ENCODE assay signal across 8 cellular contexts in genomic region chr9:98117984-98118639, GRCh38. TPM values are rescaled to one million over a fixed set of nuclear protein-coding genes. Genes with fewer than 3 reads are reported as not detected.
DNase-seq lines count a peak whose midpoint lies in the region; ATAC-seq, FAIRE-seq and TF ChIP-seq lines count a peak whose summit lies in the region.

No MANE protein-coding gene starts in this region.

- DNase-seq in GM12864 (ENCODE audit: low read depth), result no peak
- DNase-seq in H7, result peak; percentile 67
- peak; percentile 70 for DNase-seq in activated CD4-positive, alpha-beta T cell treated with anti-CD3 and anti-CD28 coated beads for 36 hours
- no peak for DNase-seq in H1 (ENCODE audit: low read depth in 1 of 2, low spot score in 2 of 2)
- no peak for DNase-seq in naive B cell
- DNase-seq in vagina (ENCODE audit: extremely low spot score in 2 of 2), result no peak
- no peak for DNase-seq in A172 (ENCODE audit: low spot score)

- H3K14ac ChIP-seq in H1 (ENCODE audit: insufficient read length), result no peak overlapping the region

- no peaks in the 10 kb centered on the region for H3K9me2 ChIP-seq in Loucy (replicated peaks; ENCODE audit: low read depth, low read length)

- H2BK12ac ChIP-seq in H1 (ENCODE audit: low read depth, low read length), result no peak overlapping the region

- H3K27ac Mint-ChIP-seq in activated CD4-positive, alpha-beta T cell treated with anti-CD3 and anti-CD28 coated beads for 36 hours, result peak overlapping the region; percentile 91
- peak overlapping the region; percentile 52 to 95 (median 92) for H3K27ac Mint-ChIP-seq in naive B cell

- H4K8ac ChIP-seq in H1 (ENCODE audit: extremely low read depth, insufficient read depth, low read length), result no peak overlapping the region

- peak overlapping the region; percentile 91 for H3K4me3 ChIP-seq in GM12864 (ENCODE audit: low read depth, low read length)
- H3K4me3 ChIP-seq in H7 (ENCODE audit: insufficient read depth, low read depth, low read length), result peak overlapping the region; percentile 62
- peak overlapping the region; percentile 74 for H3K4me3 ChIP-seq in Loucy (ENCODE audit: low read length, poor library complexity, severe bottlenecking)
- H3K4me3 ChIP-seq in H1 (ENCODE audit: extremely low read depth in 1 of 4, insufficient read depth in 2 of 4, low read depth in 3 of 4, low read length in 4 of 4), result peak overlapping the region; percentile 40 to 63 (median 54); a peak in 7 of 8 replicates
- H3K4me3 ChIP-seq in vagina, result peak overlapping the region; percentile 56

- TF ChIP-seq RAD21 in H1 (IDR thresholded peaks at IDR 0.05 in 1 of 2, conservative IDR thresholded peaks at IDR 0.05 in 1 of 2; ENCODE audit: low read depth in 2 of 2, low read length in 2 of 2), result peak; percentile 41 to 49; a peak in 3 of 4 replicates

- peak; percentile 69 for TF ChIP-seq CTCF in GM12864 (IDR thresholded peaks at IDR 0.05; ENCODE audit: low read depth, low read length, missing control alignments)
- peak; percentile 58 for TF ChIP-seq CTCF in Loucy (conservative IDR thresholded peaks at IDR 0.05; ENCODE audit: low read length)
- peak; percentile 11 to 44 (median 11); a peak in 3 of 4 replicates for TF ChIP-seq CTCF in H1 (IDR thresholded peaks at IDR 0.05; ENCODE audit: control extremely low read depth in 1 of 3, insufficient read depth in 1 of 3, low read depth in 1 of 3, low read length in 3 of 3)
- peak in 1 of 3 experiments; percentile 6 for TF ChIP-seq CTCF in vagina (IDR thresholded peaks at IDR 0.05)

- no peak overlapping the region for H3K56ac ChIP-seq in H1 (replicated peaks; ENCODE audit: insufficient read length, low read depth, low read length)

- H3K9me3 Mint-ChIP-seq in activated CD4-positive, alpha-beta T cell treated with anti-CD3 and anti-CD28 coated beads for 36 hours (ENCODE audit: low read depth), result no peaks in the 10 kb centered on the region
- H3K9me3 Mint-ChIP-seq in naive B cell, result no peaks in the 10 kb centered on the region

- ATAC-seq in activated CD4-positive, alpha-beta T cell treated with anti-CD3 and anti-CD28 coated beads for 36 hours, result peak; percentile 74
- peak; percentile 67 to 69 for ATAC-seq in naive B cell (ENCODE audit: low read depth in 2 of 2)

- intact Hi-C loops in activated CD4-positive, alpha-beta T cell treated with anti-CD3 and anti-CD28 coated beads for 36 hours (cut with DNase I, micrococcal nuclease), result loop anchor here (1.0 to 5.0 kb wide), 9 partner anchors 10 to 196 kb away; partner anchors contain the start of genes CORO2A (in 2 of the 2), TBC1D2 (in 1 of the 2) and TRMO (in 1 of the 2)
- intact Hi-C loops in vagina (cut with DNase I), result no loop called here

- peaks cover 14% of the 10 kb centered on the region for H3K36me3 Mint-ChIP-seq in activated CD4-positive, alpha-beta T cell treated with anti-CD3 and anti-CD28 coated beads for 36 hours (ENCODE audit: low read depth)
- H3K36me3 Mint-ChIP-seq in naive B cell, result no peaks in the 10 kb centered on the region

- peaks cover 41% of the 10 kb centered on the region for H3K4me1 ChIP-seq in Loucy (ENCODE audit: insufficient read depth, low read length, poor library complexity, severe bottlenecking)
- H3K4me1 ChIP-seq in H1 (replicated peaks in 1 of 4; ENCODE audit: control insufficient read depth in 3 of 4, insufficient read depth in 4 of 4, low read length in 3 of 4), result peaks cover 0 to 8% (median 3%) of the 10 kb centered on the region in 4 experiments; a peak in 4 of 7 replicates
- peaks cover 18% of the 10 kb centered on the region for H3K4me1 ChIP-seq in vagina

- no peak for TF ChIP-seq EP300 in H1 (IDR thresholded peaks at IDR 0.05; ENCODE audit: borderline replicate concordance in 1 of 2, low read depth in 2 of 2, low read length in 2 of 2)

- H3K23ac ChIP-seq in H1 (ENCODE audit: insufficient read length), result no peak overlapping the region

- H2BK5ac ChIP-seq in H1 (ENCODE audit: low read depth, low read length), result no peak overlapping the region

- H3K4me2 ChIP-seq in Loucy (ENCODE audit: low read depth, low read length, poor library complexity, severe bottlenecking), result peak overlapping the region; percentile 86
- H3K4me2 ChIP-seq in H1 (ENCODE audit: insufficient read depth in 1 of 2, low read depth in 2 of 2, low read length in 2 of 2), result peak overlapping the region; percentile 35 to 82

- H2AFZ ChIP-seq in Loucy (ENCODE audit: low read length), result peak overlapping the region; percentile 92
- peak overlapping the region; percentile 61; the same call in 1 of the 2 replicates for H2AFZ ChIP-seq in H1 (ENCODE audit: low read length)

- peak overlapping the region; percentile 61; the same call in 1 of the 2 replicates for H2BK15ac ChIP-seq in H1 (ENCODE audit: low read length)

- no peak overlapping the region for H3K4ac ChIP-seq in H1 (replicated peaks; ENCODE audit: insufficient read length, low read depth, low read length)

- CTCF ChIA-PET in activated CD4-positive, alpha-beta T cell treated with anti-CD3 and anti-CD28 coated beads for 36 hours (lab: Charles Lee), result interaction anchor here (0.9 to 2.2 kb wide), 18 partner anchors 10 to 233 kb away, joined by 3 to 13 read pairs (median 4); partner anchors contain the start of gene TBC1D2
- CTCF ChIA-PET in H1 (lab: Charles Lee; ENCODE audit: partially characterized antibody), result interaction anchor here (1.0 to 2.2 kb wide), 16 partner anchors 13 to 146 kb away, joined by 3 to 11 read pairs (median 4); partner anchors contain the start of gene TBC1D2

- no peaks in the 10 kb centered on the region for H3K79me1 ChIP-seq in H1 (ENCODE audit: low read depth, low read length)

- WGBS in H1 (ENCODE audit: extremely low coverage in 1 of 2, insufficient coverage in 1 of 2, insufficient read length in 1 of 2, insufficient replicate concordance in 2 of 2, low coverage in 1 of 2, low lambda C conversion rate in 2 of 2, missing lambda C conversion rate in 1 of 2), 2 experiments, result 82% methylated on average over 5 of the region's 5 CpGs; no CpG with 5 or more reads in 1 of the 2 experiments

- H3F3A ChIP-seq in Loucy (ENCODE audit: low read depth), result 0 out of 2 replicates have a peak, but pooled peaks cover 3% of the 10 kb centered on the region

- no peak overlapping the region for H4K5ac ChIP-seq in H1 (ENCODE audit: insufficient read length, low read depth, low read length)

- peak overlapping the region; percentile 34 for H4K91ac ChIP-seq in H1 (replicated peaks; ENCODE audit: insufficient read length, low read length)

- H3K36me3 ChIP-seq in H7 (replicated peaks; ENCODE audit: control insufficient read depth, insufficient read depth, low read length), result no peaks in the 10 kb centered on the region
- no peaks in the 10 kb centered on the region for H3K36me3 ChIP-seq in Loucy (ENCODE audit: insufficient read depth, low read length)
- H3K36me3 ChIP-seq in H1 (ENCODE audit: control insufficient read depth in 2 of 4, insufficient read depth in 4 of 4, low read length in 3 of 4), result no peaks in the 10 kb centered on the region
- H3K36me3 ChIP-seq in vagina, result no peaks in the 10 kb centered on the region

- peaks cover 51% of the 10 kb centered on the region for H3K4me1 Mint-ChIP-seq in activated CD4-positive, alpha-beta T cell treated with anti-CD3 and anti-CD28 coated beads for 36 hours
- peaks cover 35 to 48% (median 47%) of the 10 kb centered on the region in 3 donors for H3K4me1 Mint-ChIP-seq in naive B cell

- POLR2A ChIA-PET in activated CD4-positive, alpha-beta T cell treated with anti-CD3 and anti-CD28 coated beads for 36 hours (lab: Charles Lee), result interaction anchor here (1.2 to 1.9 kb wide), 4 partner anchors 14 to 138 kb away, joined by 4 to 5 read pairs (median 4); partner anchors contain the start of gene NANS
- POLR2A ChIA-PET in H1 (lab: Charles Lee; ENCODE audit: partially characterized antibody), result interaction anchor here (0.5 to 1.9 kb wide), 6 partner anchors 12 to 84 kb away, joined by 3 to 7 read pairs (median 3); no protein-coding TSS in a partner anchor

- no peak overlapping the region for H2AK5ac ChIP-seq in H1 (ENCODE audit: low read depth, low read length)

- H4K20me1 ChIP-seq in Loucy (ENCODE audit: insufficient read depth, low read length, poor library complexity, severe bottlenecking) (no peaks in the 10 kb centered on the region), H1 (replicated peaks in 1 of 2; ENCODE audit: control insufficient read depth in 1 of 2, insufficient read depth in 2 of 2, low read length in 2 of 2) (no peaks in the 10 kb centered on the region)

- no peak for FAIRE-seq in H1 (lab: Jason Lieb, UNC)

- no peak overlapping the region; the same call in 1 of the 2 replicates for H2BK20ac ChIP-seq in H1 (ENCODE audit: low read length)

- H2BK120ac ChIP-seq in H1 (replicated peaks; ENCODE audit: low read depth, low read length), result no peak overlapping the region

- H3K27me3 Mint-ChIP-seq in activated CD4-positive, alpha-beta T cell treated with anti-CD3 and anti-CD28 coated beads for 36 hours, result no peaks in the 10 kb centered on the region
- no peaks in the 10 kb centered on the region for H3K27me3 Mint-ChIP-seq in naive B cell

- peaks cover 6% of the 10 kb centered on the region; the same call in 1 of the 2 replicates for H3K79me2 ChIP-seq in Loucy (ENCODE audit: insufficient read depth, low read length)
- no peaks in the 10 kb centered on the region for H3K79me2 ChIP-seq in H1 (ENCODE audit: control insufficient read depth in 1 of 2, insufficient read depth in 2 of 2, low read length in 2 of 2)

- peak overlapping the region; percentile 75 for H3K4me3 Mint-ChIP-seq in activated CD4-positive, alpha-beta T cell treated with anti-CD3 and anti-CD28 coated beads for 36 hours
- peak overlapping the region; percentile 85 to 98 (median 90) for H3K4me3 Mint-ChIP-seq in naive B cell

- no peaks in the 10 kb centered on the region for H3K9me3 ChIP-seq in Loucy (ENCODE audit: insufficient read depth, low read depth, low read length)
- no peaks in the 10 kb centered on the region; a peak in 1 of 4 replicates for H3K9me3 ChIP-seq in H1 (ENCODE audit: insufficient read depth in 2 of 2, low read depth in 1 of 2, low read length in 1 of 2)
- no peaks in the 10 kb centered on the region for H3K9me3 ChIP-seq in vagina

- H3K9ac ChIP-seq in Loucy (ENCODE audit: low read depth, low read length, poor library complexity, severe bottlenecking) (peak overlapping the region; percentile 79), H1 (replicated peaks in 1 of 4; ENCODE audit: extremely low read depth in 1 of 4, low read depth in 3 of 4, low read length in 3 of 4) (no peak overlapping the region)

- TF ChIP-seq POLR2A in H1 (IDR thresholded peaks at IDR 0.05; ENCODE audit: control extremely low read depth in 1 of 2, low read depth in 2 of 2, low read length in 2 of 2), result no peak
- no peak for TF ChIP-seq POLR2A in vagina (IDR thresholded peaks at IDR 0.05)

- H3K23me2 ChIP-seq in H1 (ENCODE audit: low read depth, low read length), result peaks cover 7% of the 10 kb centered on the region; the same call in 1 of the 2 replicates

- H3K27me3 ChIP-seq in H7 (ENCODE audit: control insufficient read depth, insufficient read depth, low read length), result peaks cover 8% of the 10 kb centered on the region; the same call in 1 of the 2 replicates
- H3K27me3 ChIP-seq in Loucy (ENCODE audit: insufficient read depth, low read length, poor library complexity, severe bottlenecking), result no peaks in the 10 kb centered on the region
- no peaks in the 10 kb centered on the region; a peak in 1 of 7 replicates for H3K27me3 ChIP-seq in H1 (replicated peaks in 1 of 4; ENCODE audit: control insufficient read depth in 3 of 4, extremely low read depth in 1 of 4, insufficient read depth in 3 of 4, low read length in 3 of 4)
- no peaks in the 10 kb centered on the region for H3K27me3 ChIP-seq in vagina

- H3K18ac ChIP-seq in H1 (ENCODE audit: extremely low read depth, low read length), result peak overlapping the region; percentile 96; the same call in 1 of the 2 replicates

- H3K27ac ChIP-seq in H1 (ENCODE audit: low read depth, low read length) (no peak overlapping the region), vagina (peak overlapping the region; percentile 65)

RNA-seq across cellular contexts. Expression of gene TRIM14, which starts 0.9 kb away (rescaled TPM):
- 3.7 and 3.8 TPM in 2 replicates for total RNA-seq in H7 (2014; rRNA removed; shearing (Covaris generic))
- 10 to 100 TPM; 54.6 to 59.6 TPM for total RNA-seq in activated CD4-positive, alpha-beta T cell treated with anti-CD3 and anti-CD28 coated beads for 36 hours
- total RNA-seq in H1 (2021; fragmentation: NEBNext Ultra II Directional; extraction: Animal tissue kit (Norgen Biotek cat#: 25700)), result 18.7 and 19.4 TPM in 2 replicates
- 9.2 and 13.0 TPM in 2 replicates for polyA plus RNA-seq in H1 (2011; rRNA removed)
- polyA plus RNA-seq in H1 (2011; cell fraction: cytosol; rRNA removed), result 12.3 TPM
- polyA plus RNA-seq in H1 (2011; cell fraction: nucleus; rRNA removed), result 16.2 TPM
- polyA plus RNA-seq in H1 (2012, experiment 1 of 2), result 9.8 to 12.0 TPM (median 10.9 TPM) in 4 replicates
- 7.7 TPM for polyA plus RNA-seq in H1 (2012, experiment 2 of 2)
- 10.8 TPM for polyA plus RNA-seq in H1 (2013, experiment 1 of 2)
- 10.3 TPM for polyA plus RNA-seq in H1 (2013, experiment 2 of 2)
- polyA minus RNA-seq in H1 (2011; rRNA and poly(A)+ RNA removed), result 7.6 and 7.7 TPM in 2 replicates
- 10.1 TPM for polyA minus RNA-seq in H1 (2011; cell fraction: cytosol; rRNA and poly(A)+ RNA removed)
- polyA minus RNA-seq in H1 (2011; cell fraction: nucleus; rRNA and poly(A)+ RNA removed), result 7.6 TPM
- 10 to 100 TPM; 16.3 to 36.5 (median 20.4) TPM for polyA plus RNA-seq in naive B cell (ENCODE audit: low read depth in 6 of 6)
- total RNA-seq in vagina, result 25.8 TPM
- total RNA-seq in A172 (2014; rRNA removed; shearing (Covaris generic)), result 20.6 and 22.9 TPM in 2 replicates

Comparison
In these comparisons a context has a peak if more than half of its experiments do, and no peak if none do; other contexts are left out.
1. DNase-seq: peak in H7 (single experiment) and activated CD4-positive, alpha-beta T cell treated with anti-CD3 and anti-CD28 coated beads for 36 hours (single experiment); none in GM12864 (single experiment), H1 (0 of 2), naive B cell (single experiment), vagina (0 of 2) and A172 (single experiment).
2. Peak in every context shown above with its lines, with median percentiles within 50 percentile points of each other: H3K4me3 ChIP-seq.